In the genomic region with DNA sequence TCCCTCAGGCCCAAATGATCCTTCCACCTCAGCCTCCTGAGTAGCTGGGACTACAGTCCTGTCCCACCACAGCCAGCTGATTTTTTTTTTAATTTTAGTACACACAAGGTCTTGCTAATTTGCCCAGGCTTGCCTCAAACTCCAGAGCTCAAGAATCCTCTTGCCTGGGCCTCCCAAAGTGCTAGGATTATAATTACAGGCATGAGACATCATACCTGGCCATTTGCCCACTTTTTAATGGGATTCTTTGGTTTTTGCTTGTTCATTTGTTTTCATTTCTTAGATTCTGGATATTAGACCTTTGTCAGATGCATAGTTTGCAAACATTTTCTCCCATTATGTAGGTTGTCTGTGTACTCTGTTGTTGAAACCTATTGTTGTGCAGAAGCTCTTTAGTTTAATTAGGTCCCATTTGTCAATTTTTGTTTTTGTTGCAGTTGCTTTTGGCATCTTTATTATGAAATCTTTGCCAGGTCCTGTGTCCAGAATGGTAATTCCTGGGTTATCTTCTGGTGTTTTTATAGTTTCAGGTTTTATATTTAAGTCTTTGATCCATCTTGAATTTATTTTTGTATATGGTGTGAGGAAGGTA, we compare ENCODE assay signal across 17 cellular contexts.
A peak's percentile ranks its signal among the peaks of the same experiment; 100 is the strongest.
DNase-seq lines count a peak whose midpoint lies in the region; ATAC-seq and TF ChIP-seq lines count a peak whose summit lies in the region.
"Had no signal": no experiment of that assay in that cellular context is flagged by ENCODE, and none has a peak within 500 bp of the region (broad histone marks: within the 10 kb centered on the region; RNA-seq: fewer than 3 reads in every experiment).

No MANE protein-coding gene starts in this region.

- H3K4me1 Mint-ChIP-seq in natural killer cell, result peaks cover 58 to 63% of the 10 kb centered on the region in 2 donors
- peaks cover 36 to 45% of the 10 kb centered on the region in 2 donors for H3K4me1 Mint-ChIP-seq in natural killer cell treated with Interleukin-12 subunit alpha and Interleukin-12 subunit beta and Interleukin-15 and Interleukin-18, amount 100 ng/mL, for 72 hours (ENCODE audit: low read depth in 2 of 2)
- H3K4me1 Mint-ChIP-seq: nephron had no signal

- intact Hi-C loops in natural killer cell (cut with micrococcal nuclease), result no loop called here

- H3K27ac Mint-ChIP-seq in natural killer cell, result peak overlapping the region; percentile 56 to 77
- peak overlapping the region in 1 of 2 donors; percentile 28 for H3K27ac Mint-ChIP-seq in natural killer cell treated with Interleukin-12 subunit alpha and Interleukin-12 subunit beta and Interleukin-15 and Interleukin-18, amount 100 ng/mL, for 72 hours
- H3K27ac Mint-ChIP-seq: nephron had no signal

- no peaks in the 10 kb centered on the region for H3K27me3 Mint-ChIP-seq in natural killer cell (ENCODE audit: low read depth in 2 of 2)
- H3K27me3 Mint-ChIP-seq in natural killer cell treated with Interleukin-12 subunit alpha and Interleukin-12 subunit beta and Interleukin-15 and Interleukin-18, amount 100 ng/mL, for 72 hours, result no peaks in the 10 kb centered on the region

- DNase-seq in natural killer cell (no peak), NCI-H69 (lab: John Stamatoyannopoulos, UW) (peak; percentile 82), epithelial cell of esophagus (ENCODE audit: low read depth) (peak; percentile 48), pons (ENCODE audit: low spot score) (no peak), Ammon's horn (ENCODE audit: low spot score) (no peak)
- DNase-seq in natural killer cell treated with Interleukin-12 subunit alpha and Interleukin-12 subunit beta and Interleukin-15 and Interleukin-18, amount 100 ng/mL, for 72 hours (ENCODE audit: low spot score), result no peak
- DNase-seq: activated effector memory CD4-positive, alpha-beta T cell treated with Interleukin-2 at 50 U/mL for 16 hours; aorta; Calu3; NCI-H524 treated with DMSO at 0.1 percent for 48 hours; SW 1271; testis; WERI-Rb-1 had no signal

- H3K4me3 Mint-ChIP-seq in natural killer cell, result no peak overlapping the region
- H3K4me3 Mint-ChIP-seq in natural killer cell treated with Interleukin-12 subunit alpha and Interleukin-12 subunit beta and Interleukin-15 and Interleukin-18, amount 100 ng/mL, for 72 hours, result no peak overlapping the region
- H3K4me3 Mint-ChIP-seq: nephron had no signal

- TF ChIP-seq CTCF in natural killer cell (IDR thresholded peaks at IDR 0.05), result no peak
- TF ChIP-seq CTCF in epithelial cell of esophagus (IDR thresholded peaks at IDR 0.05; ENCODE audit: insufficient read depth, low read depth, low read length, missing control alignments), result no peak

- H3K36me3 Mint-ChIP-seq in natural killer cell, result peaks cover 9% of the 10 kb centered on the region
- no peaks in the 10 kb centered on the region for H3K36me3 Mint-ChIP-seq in natural killer cell treated with Interleukin-12 subunit alpha and Interleukin-12 subunit beta and Interleukin-15 and Interleukin-18, amount 100 ng/mL, for 72 hours

- no peak overlapping the region for H3K4me3 ChIP-seq in epithelial cell of esophagus (ENCODE audit: low read length)
- H3K4me3 ChIP-seq: testis had no signal

- no peaks in the 10 kb centered on the region for H3K9me3 Mint-ChIP-seq in natural killer cell
- H3K9me3 Mint-ChIP-seq in natural killer cell treated with Interleukin-12 subunit alpha and Interleukin-12 subunit beta and Interleukin-15 and Interleukin-18, amount 100 ng/mL, for 72 hours, result no peaks in the 10 kb centered on the region

- ATAC-seq in natural killer cell (no peak), HG02840 (IDR thresholded peaks at IDR 0.05; ENCODE audit: low FRiP score, unreplicated experiment) (no peak), GM21786 (IDR thresholded peaks at IDR 0.05; ENCODE audit: unreplicated experiment) (no peak)
- no peak for ATAC-seq in natural killer cell treated with Interleukin-12 subunit alpha and Interleukin-12 subunit beta and Interleukin-15 and Interleukin-18, amount 100 ng/mL, for 72 hours
- ATAC-seq: Panc1 had no signal

Comparison
In these comparisons a context has a peak if more than half of its experiments do, and no peak if none do; other contexts are left out.
1. DNase-seq: peak in NCI-H69 (single experiment) and epithelial cell of esophagus (single experiment); none in natural killer cell (single experiment), natural killer cell treated with Interleukin-12 subunit alpha and Interleukin-12 subunit beta and Interleukin-15 and Interleukin-18, amount 100 ng/mL, for 72 hours (single experiment), pons (single experiment) and Ammon's horn (single experiment).